In genomic region chr1:201933840-201934430, GRCh38 we compare ENCODE assay signal across 1 cellular context.
TF ChIP-seq lines count a peak whose summit lies in the region.

No MANE protein-coding gene starts in this region.

TF ChIP-seq in IMR-90, 13 proteins besides CTCF, POLR2A, EP300 and RAD21:
- TF ChIP-seq USF2 (IDR thresholded peaks at IDR 0.05; ENCODE audit: low read depth, low read length) (no peak), MAZ (IDR thresholded peaks at IDR 0.05; ENCODE audit: borderline replicate concordance, low read depth, low read length) (no peak), NFE2L2 (IDR thresholded peaks at IDR 0.05; ENCODE audit: low read depth, low read length) (no peak), MXI1 (IDR thresholded peaks at IDR 0.05; ENCODE audit: borderline replicate concordance, low read depth, low read length) (no peak), SMC3 (IDR thresholded peaks at IDR 0.05; ENCODE audit: low read depth, low read length) (no peak), CHD1 (IDR thresholded peaks at IDR 0.05; ENCODE audit: low read depth, low read length) (no peak), ELK1 (IDR thresholded peaks at IDR 0.05; ENCODE audit: borderline replicate concordance, low read depth, low read length) (no peak), RFX5 (IDR thresholded peaks at IDR 0.05; ENCODE audit: low read depth, low read length) (no peak), MAFK (IDR thresholded peaks at IDR 0.05; ENCODE audit: low read depth, low read length) (no peak), BHLHE40 (IDR thresholded peaks at IDR 0.05; ENCODE audit: low read depth, low read length) (no peak), CEBPB (IDR thresholded peaks at IDR 0.05; ENCODE audit: low read depth, low read length) (no peak), RCOR1 (IDR thresholded peaks at IDR 0.05; ENCODE audit: insufficient replicate concordance, low read length) (no peak), FOS (IDR thresholded peaks at IDR 0.05; ENCODE audit: low read depth, low read length) (no peak)
